Comparison of ENCODE assay signal across 8 cellular contexts in genomic region chr7:3300221-3300650, GRCh38. TPM values are rescaled to one million over a fixed set of nuclear protein-coding genes. Genes with fewer than 3 reads are reported as not detected.
A peak's percentile ranks its signal among the peaks of the same experiment; 100 is the strongest.
DNase-seq lines count a peak whose midpoint lies in the region; ATAC-seq and TF ChIP-seq lines count a peak whose summit lies in the region.

No MANE protein-coding gene starts in this region.

- H3K9me2 ChIP-seq in SU-DHL-6 (replicated peaks; ENCODE audit: insufficient read depth, low read length): no peaks in the 10 kb centered on the region

- H2AFZ ChIP-seq in SU-DHL-6 (ENCODE audit: low read depth, low read length, severe bottlenecking) (peak overlapping the region; percentile 70), smooth muscle cell (ENCODE audit: low read depth) (peak overlapping the region; percentile 89)

- ATAC-seq in right cardiac atrium (no peak), HG02610 (IDR thresholded peaks at IDR 0.05; ENCODE audit: unreplicated experiment) (no peak), HG02678 (IDR thresholded peaks at IDR 0.05; ENCODE audit: unreplicated experiment) (no peak)

- H3K9me3 ChIP-seq in SU-DHL-6 (ENCODE audit: insufficient read depth, low read length) (no peaks in the 10 kb centered on the region), right cardiac atrium (ENCODE audit: control insufficient read depth, low read length) (no peaks in the 10 kb centered on the region), smooth muscle cell (replicated peaks; ENCODE audit: low read depth) (no peaks in the 10 kb centered on the region)

- H3K4me1 ChIP-seq in right cardiac atrium (ENCODE audit: control insufficient read depth, insufficient read depth, low read length) (no peaks in the 10 kb centered on the region), smooth muscle cell (ENCODE audit: low read depth) (peaks cover 18% of the 10 kb centered on the region)

- H3K27ac ChIP-seq in SU-DHL-6 (ENCODE audit: low read depth, low read length) (no peak overlapping the region), right cardiac atrium (ENCODE audit: low read length) (no peak overlapping the region), smooth muscle cell (ENCODE audit: low read depth) (no peak overlapping the region)

- H3K27me3 ChIP-seq in SU-DHL-6 (ENCODE audit: low read length) (no peaks in the 10 kb centered on the region), right cardiac atrium (ENCODE audit: control insufficient read depth, insufficient read depth) (no peaks in the 10 kb centered on the region), smooth muscle cell (ENCODE audit: low read depth) (peaks cover 5% of the 10 kb centered on the region)

- intact Hi-C loops in right cardiac atrium (cut with DNase I): loop anchor here in 2 of 4 donors (10.0 kb wide), 1 partner anchor 595 kb away; no protein-coding TSS in a partner anchor

- H3K4me3 ChIP-seq in SU-DHL-6 (ENCODE audit: insufficient read depth, low read length, poor library complexity, severe bottlenecking) (peak overlapping the region; percentile 43), right cardiac atrium (ENCODE audit: low read length) (peak overlapping the region; percentile 31), smooth muscle cell (peak overlapping the region; percentile 60)

- H3F3A ChIP-seq in SU-DHL-6 (ENCODE audit: insufficient read depth) (no peaks in the 10 kb centered on the region), smooth muscle cell (ENCODE audit: low read depth) (peaks cover 8% of the 10 kb centered on the region)

- whole genome bisulfite sequencing in right cardiac atrium: 4% methylated on average over 20 of the region's 20 CpGs
- 8% methylated on average over 11 of the region's 20 CpGs for WGBS in smooth muscle cell (ENCODE audit: low lambda C conversion rate)

- peak overlapping the region; percentile 31 for H3K9ac ChIP-seq in SU-DHL-6 (ENCODE audit: low read length)
- H3K9ac ChIP-seq in smooth muscle cell (ENCODE audit: low read depth): no peak overlapping the region

- H4K20me1 ChIP-seq in SU-DHL-6 (ENCODE audit: low read depth, low read length) (no peaks in the 10 kb centered on the region), smooth muscle cell (ENCODE audit: low read depth) (no peaks in the 10 kb centered on the region)

- DNase-seq in NCI-H2171 treated with DMSO at 0.1 percent for 48 hours (lab: John Stamatoyannopoulos, UW) (peak; percentile 34), NCI-H2171 (lab: John Stamatoyannopoulos, UW) (no peak), right cardiac atrium (peak in 1 of 3 donors; percentile 18), smooth muscle cell (lab: John Stamatoyannopoulos, UW; ENCODE audit: unreplicated experiment) (no peak), NOMO-1 treated with dmso at 0.1 percent for 144 hours (lab: John Stamatoyannopoulos, UW; ENCODE audit: unreplicated experiment) (no peak)

- H3K79me2 ChIP-seq in SU-DHL-6 (ENCODE audit: insufficient read depth, low read length) (no peaks in the 10 kb centered on the region), smooth muscle cell (ENCODE audit: low read depth) (no peaks in the 10 kb centered on the region)

- H3K36me3 ChIP-seq in SU-DHL-6 (ENCODE audit: low read length): no peaks in the 10 kb centered on the region
- no peaks in the 10 kb centered on the region for H3K36me3 ChIP-seq in smooth muscle cell (ENCODE audit: low read depth)

- TF ChIP-seq CTCF in SU-DHL-6 (IDR thresholded peaks at IDR 0.05; ENCODE audit: insufficient read depth, low read length, poor library complexity, severe bottlenecking) (no peak), smooth muscle cell (IDR thresholded peaks at IDR 0.05; ENCODE audit: borderline replicate concordance, insufficient read depth, poor library complexity, severe bottlenecking) (no peak)

- H3K4me2 ChIP-seq in SU-DHL-6 (ENCODE audit: low read depth, low read length, poor library complexity, severe bottlenecking) (peak overlapping the region; percentile 59), smooth muscle cell (peak overlapping the region; percentile 96)

RNA-seq across cellular contexts. Expression of gene SDK1, which starts 0.8 kb away (rescaled TPM):
- total RNA-seq in right cardiac atrium (1 to 10 TPM in 3 of 4 donors, under 1 TPM in 1; 0.97 to 3.2 (median 2.4) TPM), smooth muscle cell (0.81 and 2.5 TPM in 2 replicates)
- polyA plus RNA-seq in right cardiac atrium (1.5 TPM), smooth muscle cell (1.1 and 1.7 TPM in 2 replicates)
